In genomic region chr18:47175895-47176575, GRCh38 we compare ENCODE assay signal across 1 cellular context.
TF ChIP-seq lines count a peak whose summit lies in the region.

TSS of gene IER3IP1 (minus strand) at chr18:47176364. CDS start at chr18:47176277, 87 bp downstream.

TF ChIP-seq in K562, 482 proteins besides CTCF, POLR2A, EP300 and RAD21 (continued from another document):
- no peak for TF ChIP-seq CHD7 (IDR thresholded peaks at IDR 0.05; ENCODE audit: low read depth, low read length)
- no peak for TF ChIP-seq TFAM (CRISPR knock-in tag; conservative IDR thresholded peaks at IDR 0.05)
- TF ChIP-seq NFE2 (IDR thresholded peaks at IDR 0.05; ENCODE audit: low read depth): no peak
- TF ChIP-seq EP400 (IDR thresholded peaks at IDR 0.05): peak; percentile 87
- TF ChIP-seq, protein P1, sequence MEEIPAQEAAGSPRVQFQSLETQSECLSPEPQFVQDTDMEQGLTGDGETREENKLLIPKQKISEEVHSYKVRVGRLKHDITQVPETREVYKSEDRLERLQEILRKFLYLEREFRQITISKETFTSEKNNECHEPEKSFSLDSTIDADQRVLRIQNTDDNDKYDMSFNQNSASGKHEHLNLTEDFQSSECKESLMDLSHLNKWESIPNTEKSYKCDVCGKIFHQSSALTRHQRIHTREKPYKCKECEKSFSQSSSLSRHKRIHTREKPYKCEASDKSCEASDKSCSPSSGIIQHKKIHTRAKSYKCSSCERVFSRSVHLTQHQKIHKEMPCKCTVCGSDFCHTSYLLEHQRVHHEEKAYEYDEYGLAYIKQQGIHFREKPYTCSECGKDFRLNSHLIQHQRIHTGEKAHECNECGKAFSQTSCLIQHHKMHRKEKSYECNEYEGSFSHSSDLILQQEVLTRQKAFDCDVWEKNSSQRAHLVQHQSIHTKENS (CRISPR knock-in tag; IDR thresholded peaks at IDR 0.05): no peak
- TF ChIP-seq MTA3 (IDR thresholded peaks at IDR 0.05; ENCODE audit: borderline replicate concordance): peak; percentile 96
- TF ChIP-seq ZNF24 (IDR thresholded peaks at IDR 0.05): no peak
- no peak for TF ChIP-seq ATF1 (CRISPR knock-in tag; IDR thresholded peaks at IDR 0.05)
- TF ChIP-seq ATF1 (tag; IDR thresholded peaks at IDR 0.05): 0 out of 2 replicates have a peak, but pooled peaks have one; percentile 20
- TF ChIP-seq SAFB2 (IDR thresholded peaks at IDR 0.05; ENCODE audit: borderline replicate concordance, low read depth, low read length, severe bottlenecking): no peak
- peak; percentile 27 to 46; a peak in 2 of 4 replicates for TF ChIP-seq MAZ (CRISPR knock-in tag; conservative IDR thresholded peaks at IDR 0.05 in 1 of 2, IDR thresholded peaks at IDR 0.05 in 1 of 2)
- TF ChIP-seq SIX5 (IDR thresholded peaks at IDR 0.05; ENCODE audit: borderline replicate concordance in 1 of 2, insufficient read depth in 1 of 2, low read depth in 1 of 2, low read length in 2 of 2): no peak
- TF ChIP-seq ZNF239 (CRISPR knock-in tag; IDR thresholded peaks at IDR 0.05): peak; percentile 88
- no peak for TF ChIP-seq RERE (CRISPR knock-in tag; IDR thresholded peaks at IDR 0.05; ENCODE audit: borderline replicate concordance)
- TF ChIP-seq, protein P2, sequence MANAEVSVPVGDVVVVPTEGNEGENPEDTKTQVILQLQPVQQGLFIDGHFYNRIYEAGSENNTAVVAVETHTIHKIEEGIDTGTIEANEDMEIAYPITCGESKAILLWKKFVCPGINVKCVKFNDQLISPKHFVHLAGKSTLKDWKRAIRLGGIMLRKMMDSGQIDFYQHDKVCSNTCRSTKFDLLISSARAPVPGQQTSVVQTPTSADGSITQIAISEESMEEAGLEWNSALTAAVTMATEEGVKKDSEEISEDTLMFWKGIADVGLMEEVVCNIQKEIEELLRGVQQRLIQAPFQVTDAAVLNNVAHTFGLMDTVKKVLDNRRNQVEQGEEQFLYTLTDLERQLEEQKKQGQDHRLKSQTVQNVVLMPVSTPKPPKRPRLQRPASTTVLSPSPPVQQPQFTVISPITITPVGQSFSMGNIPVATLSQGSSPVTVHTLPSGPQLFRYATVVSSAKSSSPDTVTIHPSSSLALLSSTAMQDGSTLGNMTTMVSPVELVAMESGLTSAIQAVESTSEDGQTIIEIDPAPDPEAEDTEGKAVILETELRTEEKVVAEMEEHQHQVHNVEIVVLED (CRISPR knock-in tag; IDR thresholded peaks at IDR 0.05): peak; percentile 48; the same call in 1 of the 2 replicates
- no peak for TF ChIP-seq TCF7L2 (IDR thresholded peaks at IDR 0.05; ENCODE audit: low read depth, low read length)
- peak; percentile 85 for TF ChIP-seq KDM5B (IDR thresholded peaks at IDR 0.05; ENCODE audit: insufficient replicate concordance, low read depth, low read length)
- TF ChIP-seq FOXK1 (CRISPR knock-in tag; IDR thresholded peaks at IDR 0.05; ENCODE audit: borderline replicate concordance): no peak
- no peak for TF ChIP-seq SREBF1 (IDR thresholded peaks at IDR 0.05; ENCODE audit: borderline replicate concordance, low read depth, low read length)
- TF ChIP-seq E2F3 (CRISPR knock-in tag; IDR thresholded peaks at IDR 0.05): peak; percentile 24; the same call in 1 of the 2 replicates
